Comparison of ENCODE assay signal across 8 cellular contexts in the genomic region with DNA sequence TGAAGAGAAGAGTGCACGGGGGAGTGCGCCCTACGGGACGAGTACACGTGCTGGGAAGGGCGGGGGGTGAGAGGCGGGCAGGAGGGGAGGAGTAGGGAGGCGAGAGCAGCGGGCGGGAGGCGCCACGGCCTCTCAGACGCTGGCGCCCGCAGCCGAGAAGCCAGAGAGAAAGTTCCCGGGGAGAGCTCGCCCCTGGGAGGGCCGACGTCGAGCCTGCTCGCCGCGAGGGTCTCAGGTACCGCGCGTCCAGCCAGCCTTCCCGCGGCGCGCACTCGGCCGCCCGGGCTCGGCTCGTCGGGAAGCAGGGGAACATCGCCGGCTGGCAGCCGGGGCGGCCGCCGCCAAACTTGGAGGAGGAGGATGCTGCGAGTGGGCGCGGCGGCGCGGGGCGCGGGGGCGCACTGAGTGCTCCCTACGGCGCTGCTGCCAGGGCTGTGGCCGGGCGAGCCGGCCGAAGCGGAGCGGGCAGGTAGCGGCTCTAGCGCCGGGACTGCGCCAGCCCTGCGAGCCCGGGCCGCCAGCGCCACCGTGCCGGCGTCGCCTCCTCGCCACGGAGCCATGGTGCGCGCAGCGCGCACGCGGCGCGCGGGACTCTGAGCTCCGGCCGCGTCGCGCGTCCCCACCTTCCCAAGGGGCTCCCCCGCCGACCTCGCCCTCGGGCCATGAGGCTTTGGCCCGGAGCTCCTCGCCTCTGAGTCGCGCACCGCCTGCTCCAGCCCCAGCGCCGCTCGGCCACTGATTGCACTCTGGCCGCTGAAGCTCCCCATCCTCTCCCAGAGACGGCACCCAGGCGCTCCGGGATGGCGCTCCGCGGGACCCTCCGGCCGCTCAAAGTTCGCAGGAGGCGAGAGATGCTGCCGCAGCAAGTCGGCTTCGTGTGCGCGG. TPM values are rescaled to one million over a fixed set of nuclear protein-coding genes. Genes with fewer than 3 reads are reported as not detected.
DNase-seq lines count a peak whose midpoint lies in the region; ATAC-seq and TF ChIP-seq lines count a peak whose summit lies in the region.

A gene with protein sequence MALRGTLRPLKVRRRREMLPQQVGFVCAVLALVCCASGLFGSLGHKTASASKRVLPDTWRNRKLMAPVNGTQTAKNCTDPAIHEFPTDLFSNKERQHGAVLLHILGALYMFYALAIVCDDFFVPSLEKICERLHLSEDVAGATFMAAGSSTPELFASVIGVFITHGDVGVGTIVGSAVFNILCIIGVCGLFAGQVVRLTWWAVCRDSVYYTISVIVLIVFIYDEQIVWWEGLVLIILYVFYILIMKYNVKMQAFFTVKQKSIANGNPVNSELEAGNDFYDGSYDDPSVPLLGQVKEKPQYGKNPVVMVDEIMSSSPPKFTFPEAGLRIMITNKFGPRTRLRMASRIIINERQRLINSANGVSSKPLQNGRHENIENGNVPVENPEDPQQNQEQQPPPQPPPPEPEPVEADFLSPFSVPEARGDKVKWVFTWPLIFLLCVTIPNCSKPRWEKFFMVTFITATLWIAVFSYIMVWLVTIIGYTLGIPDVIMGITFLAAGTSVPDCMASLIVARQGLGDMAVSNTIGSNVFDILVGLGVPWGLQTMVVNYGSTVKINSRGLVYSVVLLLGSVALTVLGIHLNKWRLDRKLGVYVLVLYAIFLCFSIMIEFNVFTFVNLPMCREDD (plus strand): TSS at position 135 of the 885 bp plus-strand sequence. CDS start 666 bp downstream, at position 801.

- no peak for TF ChIP-seq POLR2A in lower leg skin (IDR thresholded peaks at IDR 0.05)

- H3K27me3 ChIP-seq in stomach smooth muscle (ENCODE audit: control insufficient read depth in 1 of 2, insufficient read depth in 2 of 2, low read length in 2 of 2): peaks cover 28 to 57% of the 10 kb centered on the region in 2 donors

- WGBS in lower leg skin, 2 donors: 2% methylated on average over 35 to 42 of the region's 117 CpGs

- no peak within 1 kb of the TSS for H3K27ac Mint-ChIP-seq in activated T-helper 17 cell treated with anti-CD3 and anti-CD28 coated beads, Interleukin-2, amount 50 U/mL, for 72 hours

- H3K27me3 Mint-ChIP-seq in activated T-helper 17 cell treated with anti-CD3 and anti-CD28 coated beads, Interleukin-2, amount 50 U/mL, for 72 hours: peaks cover 64% of the 10 kb centered on the region

- no peaks in the 10 kb centered on the region for H3K36me3 ChIP-seq in stomach smooth muscle (ENCODE audit: control insufficient read depth in 2 of 2, insufficient read depth in 2 of 2, low read length in 2 of 2)

- no peaks in the 10 kb centered on the region for H3K9me3 ChIP-seq in stomach smooth muscle (ENCODE audit: control insufficient read depth in 2 of 2, low read length in 2 of 2)

- no peaks in the 10 kb centered on the region for H3K4me1 Mint-ChIP-seq in activated T-helper 17 cell treated with anti-CD3 and anti-CD28 coated beads, Interleukin-2, amount 50 U/mL, for 72 hours

- peak within 1 kb of the TSS; percentile 46 to 58 for H3K4me3 ChIP-seq in stomach smooth muscle (ENCODE audit: low read length in 2 of 2)
- no peak within 1 kb of the TSS for H3K4me3 ChIP-seq in lower leg skin (ENCODE audit: low read depth, poor library complexity, severe bottlenecking)

- ATAC-seq in activated T-helper 17 cell treated with anti-CD3 and anti-CD28 coated beads, Interleukin-2, amount 50 U/mL, for 72 hours (replicated peaks): peak; percentile 23
- no peak for ATAC-seq in GM21526 (IDR thresholded peaks at IDR 0.05; ENCODE audit: low FRiP score, unreplicated experiment)
- ATAC-seq in GM19467 (IDR thresholded peaks at IDR 0.05; ENCODE audit: unreplicated experiment): no peak

- no peak within 1 kb of the TSS for H3K9ac ChIP-seq in stomach smooth muscle (ENCODE audit: low read length in 2 of 2)

- H3K9me3 Mint-ChIP-seq in activated T-helper 17 cell treated with anti-CD3 and anti-CD28 coated beads, Interleukin-2, amount 50 U/mL, for 72 hours: no peaks in the 10 kb centered on the region

- no peak within 1 kb of the TSS for H3K4me3 Mint-ChIP-seq in activated T-helper 17 cell treated with anti-CD3 and anti-CD28 coated beads, Interleukin-2, amount 50 U/mL, for 72 hours

- H3K27ac ChIP-seq in stomach smooth muscle (ENCODE audit: low read length): no peak within 1 kb of the TSS

- TF ChIP-seq CTCF in lower leg skin (IDR thresholded peaks at IDR 0.05): no peak

- intact Hi-C loops in lower leg skin (cut with DNase I; ENCODE audit: low total_unique reads): no loop called here

- no peaks in the 10 kb centered on the region for H3K36me3 Mint-ChIP-seq in activated T-helper 17 cell treated with anti-CD3 and anti-CD28 coated beads, Interleukin-2, amount 50 U/mL, for 72 hours (ENCODE audit: low read depth)

- peak; percentile 33 for DNase-seq in NCI-H2171 treated with DMSO at 0.1 percent for 48 hours (lab: John Stamatoyannopoulos, UW)
- no peak for DNase-seq in NCI-H2171 (lab: John Stamatoyannopoulos, UW)
- peak; percentile 11 for DNase-seq in iris pigment epithelial cell (ENCODE audit: low read depth)
- DNase-seq in lower leg skin (ENCODE audit: low spot score in 2 of 2): no peak

- peaks cover 14% of the 10 kb centered on the region for H3K4me1 ChIP-seq in stomach smooth muscle (ENCODE audit: control insufficient read depth, insufficient read depth, low read length)

RNA-seq across cellular contexts. Expression of the gene that starts here (rescaled TPM):
- total RNA-seq in activated T-helper 17 cell treated with anti-CD3 and anti-CD28 coated beads, Interleukin-2, amount 50 U/mL, for 72 hours: not detected
- under 1 TPM; 0.08 to 0.37 (median 0.22) TPM for total RNA-seq in lower leg skin

Comparison
In these comparisons a context has a peak if more than half of its experiments do, and no peak if none do; other contexts are left out.
1. DNase-seq: peak in NCI-H2171 treated with DMSO at 0.1 percent for 48 hours (single experiment) and iris pigment epithelial cell (single experiment); none in NCI-H2171 (single experiment) and lower leg skin (0 of 2).
2. Peak in ATAC-seq in activated T-helper 17 cell treated with anti-CD3 and anti-CD28 coated beads, Interleukin-2, amount 50 U/mL, for 72 hours; RNA of the gene not detected or under 1 TPM.